Comparison of ENCODE assay signal across 7 cellular contexts in genomic region chr7:101560021-101560420, GRCh38.
A peak's percentile ranks its signal among the peaks of the same experiment; 100 is the strongest.
DNase-seq lines count a peak whose midpoint lies in the region; FAIRE-seq and TF ChIP-seq lines count a peak whose summit lies in the region.
"Not testable (repeated sequence)": the region's sequence is repeated elsewhere in the genome, so short reads cannot be mapped to it uniquely, and the experiment has no call there.

No MANE protein-coding gene starts in this region.

- not testable (repeated sequence) for H3K36me3 Mint-ChIP-seq in H9 (ENCODE audit: insufficient read depth in 1 of 3, low read depth in 3 of 3)
- peaks cover 12% of the 10 kb centered on the region for H3K36me3 Mint-ChIP-seq in chondrocyte (ENCODE audit: low read depth)

- not testable (repeated sequence) for H2AFZ ChIP-seq in H9 (ENCODE audit: low read length)

- not testable (repeated sequence) for H4K8ac ChIP-seq in H9 (replicated peaks; ENCODE audit: insufficient read length, low read depth, low read length)

- TF ChIP-seq POLR2A in suprapubic skin (IDR thresholded peaks at IDR 0.05): not testable (repeated sequence)

- H2BK5ac ChIP-seq in H9 (ENCODE audit: insufficient read length, low read length): not testable (repeated sequence)

- not testable (repeated sequence) for H3K23me2 ChIP-seq in H9 (ENCODE audit: insufficient read length, low read depth, low read length, poor library complexity, severe bottlenecking)

- not testable (repeated sequence) for H3K56ac ChIP-seq in H9 (ENCODE audit: insufficient read length, low read depth, low read length)

- not testable (repeated sequence) for H3K36me3 ChIP-seq in suprapubic skin

- not testable (repeated sequence) for H3K14ac ChIP-seq in H9 (ENCODE audit: insufficient read depth, low read length)

- H3K4me2 ChIP-seq in H9 (ENCODE audit: insufficient read depth, insufficient read length, low read length): not testable (repeated sequence)

- not testable (repeated sequence) for H3K4me3 Mint-ChIP-seq in H9; chondrocyte (ENCODE audit: unreplicated experiment)

- H2BK120ac ChIP-seq in H9 (ENCODE audit: low read depth, low read length, poor library complexity, severe bottlenecking): not testable (repeated sequence)

- H2BK12ac ChIP-seq in H9 (ENCODE audit: insufficient read length, low read depth, low read length): not testable (repeated sequence)

- intact Hi-C loops in cardiac septum (cut with DNase I): not testable (repeated sequence)

- not testable (repeated sequence) for H3K79me2 ChIP-seq in H9 (ENCODE audit: insufficient read depth, low read length)

- H4K20me1 ChIP-seq in H9 (ENCODE audit: control insufficient read depth, insufficient read depth, insufficient read length): not testable (repeated sequence)

- peaks cover 14 to 25% of the 10 kb centered on the region in 2 experiments for H3K4me1 Mint-ChIP-seq in H9
- not testable (repeated sequence) for H3K4me1 Mint-ChIP-seq in chondrocyte (ENCODE audit: low read depth)

- in situ Hi-C loops in SK-MEL-5 (cut with HindIII; ENCODE audit: low pct_unique_long_range_greater_than_20kb, low sequenced_read_pairs): not testable (repeated sequence)

- H3K27me3 Mint-ChIP-seq in H9 (ENCODE audit: low read depth); chondrocyte (ENCODE audit: low read depth): not testable (repeated sequence)

- H3K9me3 ChIP-seq in H9 (ENCODE audit: control insufficient read depth, low read depth, low read length); suprapubic skin: not testable (repeated sequence)

- peak; percentile 35 for FAIRE-seq in urothelium cell line (lab: Jason Lieb, UNC)

- DNase-seq in H9 (peak; percentile 12), SK-MEL-5 (ENCODE audit: low read depth, low spot score) (peak; percentile 51), chondrocyte (ENCODE audit: low spot score) (peak; percentile 27), cardiac septum (ENCODE audit: low spot score) (peak; percentile 24), mesenteric fat pad (ENCODE audit: low spot score) (peak; percentile 16), suprapubic skin (ENCODE audit: low spot score in 2 of 2) (peak; percentile 7 to 48)
- DNase-seq in urothelium cell line (ENCODE audit: low spot score): not testable (repeated sequence)

- not testable (repeated sequence) for H3K27ac Mint-ChIP-seq in H9; chondrocyte (ENCODE audit: unreplicated experiment)

- TF ChIP-seq EP300 in suprapubic skin (IDR thresholded peaks at IDR 0.05): not testable (repeated sequence)

- not testable (repeated sequence) for H3K9me3 Mint-ChIP-seq in H9; chondrocyte (ENCODE audit: low read depth)

- not testable (repeated sequence) for H3K18ac ChIP-seq in H9 (ENCODE audit: insufficient read length, low read depth, low read length)

- H3K4me3 ChIP-seq in suprapubic skin: not testable (repeated sequence)

- not testable (repeated sequence) for H3T11ph ChIP-seq in H9 (ENCODE audit: low read length)

- H2BK20ac ChIP-seq in H9 (ENCODE audit: low read depth, low read length, poor library complexity, severe bottlenecking): not testable (repeated sequence)

- not testable (repeated sequence) for H3K4ac ChIP-seq in H9 (ENCODE audit: low read depth, low read length)

- H3K79me1 ChIP-seq in H9 (ENCODE audit: insufficient read depth, low read depth, low read length, poor library complexity, severe bottlenecking): not testable (repeated sequence)

- H2AK5ac ChIP-seq in H9 (ENCODE audit: insufficient read length, low read length): not testable (repeated sequence)

- not testable (repeated sequence) for H3K27ac ChIP-seq in H9 (ENCODE audit: insufficient read length, low read depth, low read length); suprapubic skin

- H3K9ac ChIP-seq in H9 (ENCODE audit: extremely low read depth, insufficient read length, low read length): not testable (repeated sequence)

- not testable (repeated sequence) for H3K27me3 ChIP-seq in H9 (ENCODE audit: insufficient read depth, low read length)
- peaks cover 49% of the 10 kb centered on the region for H3K27me3 ChIP-seq in suprapubic skin

- not testable (repeated sequence) for H3K4me1 ChIP-seq in H9 (ENCODE audit: insufficient read depth, low read length); suprapubic skin

- not testable (repeated sequence) for H2BK15ac ChIP-seq in H9 (ENCODE audit: low read depth, low read length)

- H4K5ac ChIP-seq in H9 (ENCODE audit: insufficient read length, low read depth, low read length): not testable (repeated sequence)

- not testable (repeated sequence) for H4K91ac ChIP-seq in H9 (ENCODE audit: insufficient read length, low read depth, low read length)

- no CpG with 5 or more reads among the region's 3 CpGs for WGBS in H9 (ENCODE audit: extremely low coverage, insufficient read length, low lambda C conversion rate)
- 89% methylated on average over 3 of the region's 3 CpGs for WGBS in suprapubic skin

- not testable (repeated sequence) for TF ChIP-seq CTCF in H9 (conservative IDR thresholded peaks at IDR 0.05); chondrocyte (IDR thresholded peaks at IDR 0.05); suprapubic skin (IDR thresholded peaks at IDR 0.05)

- H3K23ac ChIP-seq in H9 (ENCODE audit: insufficient read length, low read depth, low read length): not testable (repeated sequence)
